In genomic region chr9:16869961-16870605, GRCh38 we compare ENCODE assay signal across 8 cellular contexts. TPM values are rescaled to one million over a fixed set of nuclear protein-coding genes. Genes with fewer than 3 reads are reported as not detected.
DNase-seq lines count a peak whose midpoint lies in the region; ATAC-seq and TF ChIP-seq lines count a peak whose summit lies in the region.

No MANE protein-coding gene starts in this region.

- peaks cover 20% of the 10 kb centered on the region for H3K27me3 ChIP-seq in NT2/D1 (ENCODE audit: insufficient read depth, insufficient read length)

- DNase-seq in Calu3 (no peak), NT2/D1 (ENCODE audit: low read depth, low spot score) (no peak), glutamatergic neuron (peak; percentile 24), osteocyte (ENCODE audit: extremely low spot score, unreplicated experiment) (no peak), NCI-H2227 treated with DMSO at 0.1 percent for 48 hours (lab: John Stamatoyannopoulos, UW) (no peak), NCI-H82 treated with DMSO at 0.1 percent for 48 hours (lab: John Stamatoyannopoulos, UW; ENCODE audit: unreplicated experiment) (no peak)

- peak overlapping the region; percentile 70 for H3K4me3 ChIP-seq in NT2/D1 (ENCODE audit: insufficient read length, low read depth)

- H3K4me1 Mint-ChIP-seq in Calu3 (ENCODE audit: low read depth, unreplicated experiment), result no peaks in the 10 kb centered on the region
- peaks cover 5% of the 10 kb centered on the region for H3K4me1 Mint-ChIP-seq in glutamatergic neuron (ENCODE audit: low read depth, unreplicated experiment)
- peaks cover 51% of the 10 kb centered on the region for H3K4me1 Mint-ChIP-seq in osteocyte (ENCODE audit: unreplicated experiment)

- CTCF ChIA-PET in Calu3 (lab: Charles Lee), result no interaction called here

- H3K4me3 Mint-ChIP-seq in Calu3 (ENCODE audit: low read depth, unreplicated experiment) (peak overlapping the region; percentile 79), glutamatergic neuron (ENCODE audit: unreplicated experiment) (peak overlapping the region; percentile 87), osteocyte (ENCODE audit: unreplicated experiment) (peak overlapping the region; percentile 95)

- intact Hi-C loops in Calu3 (cut with micrococcal nuclease; ENCODE audit: unreplicated experiment), result no loop called here

- no peak overlapping the region for H3K27ac Mint-ChIP-seq in Calu3 (ENCODE audit: unreplicated experiment)
- H3K27ac Mint-ChIP-seq in glutamatergic neuron (ENCODE audit: unreplicated experiment), result no peak overlapping the region
- peak overlapping the region; percentile 94 for H3K27ac Mint-ChIP-seq in osteocyte (ENCODE audit: unreplicated experiment)

- ATAC-seq in GM21515 (IDR thresholded peaks at IDR 0.05; ENCODE audit: unreplicated experiment) (no peak), HG02981 (IDR thresholded peaks at IDR 0.05; ENCODE audit: unreplicated experiment) (no peak)

- H3K9me3 ChIP-seq in NT2/D1 (ENCODE audit: insufficient read depth, low read length), result no peaks in the 10 kb centered on the region

- no peaks in the 10 kb centered on the region for H3K9me3 Mint-ChIP-seq in Calu3 (ENCODE audit: low read depth, unreplicated experiment)
- peaks cover 3% of the 10 kb centered on the region for H3K9me3 Mint-ChIP-seq in glutamatergic neuron (ENCODE audit: unreplicated experiment)
- no peaks in the 10 kb centered on the region for H3K9me3 Mint-ChIP-seq in osteocyte (ENCODE audit: unreplicated experiment)

- H3K36me3 Mint-ChIP-seq in Calu3 (ENCODE audit: insufficient read depth, unreplicated experiment) (peaks cover 10% of the 10 kb centered on the region), glutamatergic neuron (ENCODE audit: unreplicated experiment) (no peaks in the 10 kb centered on the region), osteocyte (ENCODE audit: unreplicated experiment) (no peaks in the 10 kb centered on the region)

- TF ChIP-seq CTCF in Calu3 (IDR thresholded peaks at IDR 0.05; ENCODE audit: unreplicated experiment), result no peak
- TF ChIP-seq CTCF in glutamatergic neuron (IDR thresholded peaks at IDR 0.05; ENCODE audit: partially characterized antibody, unreplicated experiment), result no peak
- no peak for TF ChIP-seq CTCF in osteocyte (IDR thresholded peaks at IDR 0.05)

- H3K27me3 Mint-ChIP-seq in Calu3 (ENCODE audit: unreplicated experiment) (peaks cover 13% of the 10 kb centered on the region), glutamatergic neuron (ENCODE audit: unreplicated experiment) (peaks cover 5% of the 10 kb centered on the region), osteocyte (ENCODE audit: unreplicated experiment) (no peaks in the 10 kb centered on the region)

- BruUV-seq in Calu3 (replicated peaks; lab: Mats Ljungman, UMichigan), result no TSS peak

- H3K4me1 ChIP-seq in NT2/D1 (ENCODE audit: insufficient read depth, insufficient read length), result peaks cover 4% of the 10 kb centered on the region

- H3K9ac ChIP-seq in NT2/D1 (ENCODE audit: insufficient read length, low read depth), result peak overlapping the region; percentile 84

- H3K36me3 ChIP-seq in NT2/D1 (ENCODE audit: insufficient read depth, insufficient read length, low read length), result no peaks in the 10 kb centered on the region

RNA-seq across cellular contexts. Expression of gene BNC2, which starts 0.4 kb away (rescaled TPM):
- total RNA-seq in Calu3 (2022) (not detected in 2 replicates), glutamatergic neuron (ENCODE audit: unreplicated experiment) (15.2 TPM), osteocyte (66.2 and 66.5 TPM in 2 replicates)

Comparison
In these comparisons a context has a peak if more than half of its experiments do, and no peak if none do; other contexts are left out.
1. RNA of gene BNC2, which starts 0.4 kb away (total RNA-seq): 66.2 to 66.5 TPM in osteocyte and 15.2 TPM in glutamatergic neuron (single experiment); not detected in Calu3; every median in the first group is over 10 times any median in the second.
2. Peak in every context shown above with its lines, with median percentiles within 50 percentile points of each other: H3K4me3 Mint-ChIP-seq.